8 cellular contexts compared by ENCODE assay signal in genomic region chr5:77143998-77144836, GRCh38. TPM values are rescaled to one million over a fixed set of nuclear protein-coding genes. Genes with fewer than 3 reads are reported as not detected.
DNase-seq lines count a peak whose midpoint lies in the region; FAIRE-seq and TF ChIP-seq lines count a peak whose summit lies in the region.

No MANE protein-coding gene starts in this region.

- peak; percentile 79 for TF ChIP-seq CTCF in GM10248 (IDR thresholded peaks at IDR 0.05; ENCODE audit: control extremely low read depth, extremely low read depth, low read depth, missing control alignments)
- TF ChIP-seq CTCF in KMS-11 (conservative IDR thresholded peaks at IDR 0.05; ENCODE audit: low read depth, low read length): peak; percentile 81
- TF ChIP-seq CTCF in SK-N-SH (IDR thresholded peaks at IDR 0.05): peak; percentile 85
- peak; percentile 84 for TF ChIP-seq CTCF in glutamatergic neuron (IDR thresholded peaks at IDR 0.05; ENCODE audit: partially characterized antibody, unreplicated experiment)

- no peak for TF ChIP-seq EP300 in SK-N-SH (IDR thresholded peaks at IDR 0.05; ENCODE audit: borderline replicate concordance in 1 of 2, low read depth in 1 of 2, low read length in 1 of 2)

- WGBS in SK-N-SH (ENCODE audit: low lambda C conversion rate): 50% methylated on average over 14 of the region's 14 CpGs

- H3K4me1 Mint-ChIP-seq in activated naive CD4-positive, alpha-beta T cell treated with anti-CD3 and anti-CD28 coated beads, Interleukin-2, amount 10 ng/mL, durations not matched to agents 7 days and 5 days: peaks cover 26% of the 10 kb centered on the region
- peaks cover under 1% of the 10 kb centered on the region for H3K4me1 Mint-ChIP-seq in glutamatergic neuron (ENCODE audit: low read depth, unreplicated experiment)

- POLR2A ChIA-PET in GM10248 (lab: Yijun Ruan, JAX): no interaction called here
- POLR2A ChIA-PET in SK-N-SH (lab: Yijun Ruan, JAX): no interaction called here

- H3K4me3 ChIP-seq in KMS-11 (IDR thresholded peaks at IDR 0.05; ENCODE audit: insufficient read depth, low read depth, low read length) (no peak overlapping the region), SK-N-SH (ENCODE audit: low read depth in 2 of 2, low read length in 1 of 2) (no peak overlapping the region; a peak in 1 of 4 replicates)

- no peaks in the 10 kb centered on the region for H3K36me3 Mint-ChIP-seq in activated naive CD4-positive, alpha-beta T cell treated with anti-CD3 and anti-CD28 coated beads, Interleukin-2, amount 10 ng/mL, durations not matched to agents 7 days and 5 days
- no peaks in the 10 kb centered on the region for H3K36me3 Mint-ChIP-seq in glutamatergic neuron (ENCODE audit: unreplicated experiment)

- no peak overlapping the region for H2AFZ ChIP-seq in KMS-11 (ENCODE audit: low read depth)
- H2AFZ ChIP-seq in SK-N-SH (ENCODE audit: low read depth): no peak overlapping the region

- H3K4me1 ChIP-seq in KMS-11 (ENCODE audit: low read depth, poor library complexity, severe bottlenecking) (no peaks in the 10 kb centered on the region), SK-N-SH (ENCODE audit: control insufficient read depth in 1 of 2, insufficient read depth in 2 of 2, low read depth in 1 of 2, low read length in 1 of 2) (no peaks in the 10 kb centered on the region)

- DNase-seq in GM10248 (ENCODE audit: extremely low spot score): peak; percentile 57
- DNase-seq in SK-N-SH: peak; percentile 64
- peak; percentile 79 for DNase-seq in activated naive CD4-positive, alpha-beta T cell treated with anti-CD3 and anti-CD28 coated beads, Interleukin-2, amount 10 ng/mL, durations not matched to agents 7 days and 5 days
- peak; percentile 79 for DNase-seq in glutamatergic neuron
- DNase-seq in pons (ENCODE audit: low spot score): peak; percentile 88
- peak; percentile 78 for DNase-seq in urothelium cell line (ENCODE audit: low spot score)
- DNase-seq in NCI-H187 treated with DMSO at 0.1 percent for 48 hours (lab: John Stamatoyannopoulos, UW): no peak

- no peaks in the 10 kb centered on the region for H3K9me3 ChIP-seq in SK-N-SH

- CTCF ChIA-PET in GM10248 (lab: Yijun Ruan, JAX): interaction anchor here (1.0 to 5.2 kb wide), 13 partner anchors 9 to 487 kb away, joined by 3 to 38 read pairs (median 5); partner anchors contain the start of gene WDR41
- CTCF ChIA-PET in SK-N-SH (lab: Yijun Ruan, JAX): interaction anchor here (0.6 to 4.9 kb wide), 28 partner anchors 8 to 731 kb away, joined by 3 to 38 read pairs (median 3); partner anchors contain the start of genes F2RL1 and WDR41
- CTCF ChIA-PET in activated naive CD4-positive, alpha-beta T cell treated with anti-CD3 and anti-CD28 coated beads, Interleukin-2, amount 10 ng/mL, durations not matched to agents 7 days and 5 days (lab: Charles Lee): interaction anchor here (0.7 to 3.7 kb wide), 9 partner anchors 10 to 888 kb away, joined by 3 to 30 read pairs (median 4); partner anchors contain the start of gene WDR41

- peak; percentile 95 for TF ChIP-seq RAD21 in SK-N-SH (IDR thresholded peaks at IDR 0.05; ENCODE audit: low read length)

- H4K20me1 ChIP-seq in KMS-11 (ENCODE audit: insufficient read depth) (no peaks in the 10 kb centered on the region), SK-N-SH (ENCODE audit: insufficient read depth) (no peaks in the 10 kb centered on the region)

- H3K27ac ChIP-seq in KMS-11: no peak overlapping the region
- H3K27ac ChIP-seq in SK-N-SH (ENCODE audit: low read depth in 2 of 2, low read length in 1 of 2): no peak overlapping the region

- H3K27ac Mint-ChIP-seq in activated naive CD4-positive, alpha-beta T cell treated with anti-CD3 and anti-CD28 coated beads, Interleukin-2, amount 10 ng/mL, durations not matched to agents 7 days and 5 days: no peak overlapping the region
- H3K27ac Mint-ChIP-seq in glutamatergic neuron (ENCODE audit: unreplicated experiment): peak overlapping the region; percentile 40

- H3K9me2 ChIP-seq in SK-N-SH: no peaks in the 10 kb centered on the region

- H3K27me3 Mint-ChIP-seq in activated naive CD4-positive, alpha-beta T cell treated with anti-CD3 and anti-CD28 coated beads, Interleukin-2, amount 10 ng/mL, durations not matched to agents 7 days and 5 days: peaks cover 18% of the 10 kb centered on the region
- peaks cover 2% of the 10 kb centered on the region for H3K27me3 Mint-ChIP-seq in glutamatergic neuron (ENCODE audit: unreplicated experiment)

- no peaks in the 10 kb centered on the region for H3K27me3 ChIP-seq in KMS-11 (ENCODE audit: insufficient read depth, low read depth)
- peaks cover 7% of the 10 kb centered on the region for H3K27me3 ChIP-seq in SK-N-SH (ENCODE audit: insufficient read depth)

- H3K4me2 ChIP-seq in KMS-11 (no peak overlapping the region), SK-N-SH (no peak overlapping the region)

- no peak for FAIRE-seq in urothelium cell line (lab: Jason Lieb, UNC)

- no peaks in the 10 kb centered on the region for H3F3A ChIP-seq in SK-N-SH (replicated peaks; ENCODE audit: insufficient read depth)

- H3K36me3 ChIP-seq in KMS-11 (ENCODE audit: insufficient read depth) (no peaks in the 10 kb centered on the region), SK-N-SH (replicated peaks in 1 of 2; ENCODE audit: control insufficient read depth in 1 of 2, insufficient read depth in 2 of 2, low read length in 1 of 2) (no peaks in the 10 kb centered on the region)

- H3K9ac ChIP-seq in KMS-11 (no peak overlapping the region), SK-N-SH (no peak overlapping the region)

- no peaks in the 10 kb centered on the region for H3K79me2 ChIP-seq in KMS-11 (ENCODE audit: insufficient read depth, low read depth)
- no peaks in the 10 kb centered on the region for H3K79me2 ChIP-seq in SK-N-SH (ENCODE audit: insufficient read depth)

- H3K4me3 Mint-ChIP-seq in activated naive CD4-positive, alpha-beta T cell treated with anti-CD3 and anti-CD28 coated beads, Interleukin-2, amount 10 ng/mL, durations not matched to agents 7 days and 5 days: no peak overlapping the region
- H3K4me3 Mint-ChIP-seq in glutamatergic neuron (ENCODE audit: unreplicated experiment): no peak overlapping the region

- H3K9me3 Mint-ChIP-seq in activated naive CD4-positive, alpha-beta T cell treated with anti-CD3 and anti-CD28 coated beads, Interleukin-2, amount 10 ng/mL, durations not matched to agents 7 days and 5 days: no peaks in the 10 kb centered on the region
- H3K9me3 Mint-ChIP-seq in glutamatergic neuron (ENCODE audit: unreplicated experiment): no peaks in the 10 kb centered on the region

TF ChIP-seq in SK-N-SH, 30 proteins besides CTCF, POLR2A, EP300 and RAD21:
- TF ChIP-seq SMC3 (IDR thresholded peaks at IDR 0.05; ENCODE audit: low read depth, low read length): peak; percentile 88
- TF ChIP-seq GABPA (IDR thresholded peaks at IDR 0.05; ENCODE audit: low read depth): no peak

RNA-seq across cellular contexts. Expression of gene ZBED3, which starts 57.1 kb away (rescaled TPM):
- 5.8 TPM in 2 replicates for polyA plus RNA-seq in SK-N-SH (2012; rRNA removed)
- 4.8 and 5.1 TPM in 2 replicates for polyA plus RNA-seq in SK-N-SH (2012; cell fraction: cytosol; rRNA removed)
- 4.3 and 5.1 TPM in 2 replicates for polyA plus RNA-seq in SK-N-SH (2012; cell fraction: nucleus; rRNA removed)
- total RNA-seq in glutamatergic neuron (ENCODE audit: unreplicated experiment): 7.0 TPM
